Comparison of ENCODE assay signal across 8 cellular contexts in the genomic region with DNA sequence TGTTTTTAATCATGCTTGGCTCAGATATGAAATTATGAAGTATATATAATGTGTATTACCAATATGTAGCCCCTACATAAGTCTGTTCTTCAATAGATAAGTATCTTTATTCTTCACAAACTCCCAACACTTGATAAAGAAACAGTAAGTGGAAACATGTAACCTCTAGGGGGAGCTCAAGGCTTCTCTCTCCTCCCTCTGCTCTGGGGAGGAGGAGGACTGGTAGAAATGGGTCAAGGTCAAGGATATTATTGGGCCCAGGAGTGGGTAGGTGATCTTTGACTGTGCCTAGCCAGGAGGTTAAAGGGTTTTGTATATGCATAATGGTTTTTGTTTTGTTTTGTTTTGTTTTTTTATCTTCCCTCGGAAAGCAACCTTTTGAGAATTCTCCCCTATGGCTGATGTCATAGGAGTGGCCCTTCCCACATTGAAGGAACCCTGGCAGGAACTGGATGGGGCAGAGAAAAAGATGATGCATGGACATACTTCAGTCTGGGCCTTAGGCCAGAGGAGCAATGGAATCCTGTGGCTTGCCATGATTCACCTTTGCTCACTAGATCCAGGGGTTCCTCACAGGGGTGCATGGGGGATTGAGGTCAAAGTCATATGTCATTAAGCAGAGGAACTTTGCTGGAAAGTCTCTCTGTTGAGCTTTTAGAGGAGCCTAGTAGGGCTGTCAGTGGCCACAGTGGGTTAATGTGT.
DNase-seq lines count a peak whose midpoint lies in the region; FAIRE-seq and TF ChIP-seq lines count a peak whose summit lies in the region.

No MANE protein-coding gene starts in this region.

- H4K20me1 ChIP-seq in GM23248 (ENCODE audit: insufficient read depth) (no peaks in the 10 kb centered on the region), astrocyte (ENCODE audit: insufficient read depth, low read length) (no peaks in the 10 kb centered on the region)

- H3K4me3 ChIP-seq in GM23248 = no peak overlapping the region; the same call in 1 of the 2 replicates
- no peak overlapping the region for H3K4me3 ChIP-seq in astrocyte (ENCODE audit: insufficient read depth, low read depth, low read length)

- FAIRE-seq in astrocyte (lab: Jason Lieb, UNC) (peak; percentile 100), urothelium cell line (lab: Jason Lieb, UNC) (no peak)

- H3F3A ChIP-seq in GM23248 (ENCODE audit: insufficient read depth) = peaks cover 9% of the 10 kb centered on the region; the same call in 1 of the 2 replicates

- no peaks in the 10 kb centered on the region for H3K36me3 Mint-ChIP-seq in Calu3 (ENCODE audit: insufficient read depth, unreplicated experiment)
- H3K36me3 Mint-ChIP-seq in astrocyte (ENCODE audit: low read depth, unreplicated experiment) = no peaks in the 10 kb centered on the region

- H3K27ac ChIP-seq in GM23248 = peak overlapping the region; percentile 29
- peak overlapping the region; percentile 52 for H3K27ac ChIP-seq in astrocyte (ENCODE audit: low read depth, low read length)

- no TSS peak for BruUV-seq in Calu3 (replicated peaks; lab: Mats Ljungman, UMichigan)

- CTCF ChIA-PET in Calu3 (lab: Charles Lee) = interaction anchor here (0.6 to 2.0 kb wide), 2 partner anchors 14 to 1282 kb away, joined by 3 to 6 read pairs; no protein-coding TSS in a partner anchor

- no peak for TF ChIP-seq CTCF in Calu3 (IDR thresholded peaks at IDR 0.05; ENCODE audit: unreplicated experiment)
- TF ChIP-seq CTCF in astrocyte (IDR thresholded peaks at IDR 0.05; ENCODE audit: insufficient read depth, low read depth, low read length) = peak; percentile 34

- no peak overlapping the region for H3K4me3 Mint-ChIP-seq in Calu3 (ENCODE audit: low read depth, unreplicated experiment)
- no peak overlapping the region for H3K4me3 Mint-ChIP-seq in astrocyte (ENCODE audit: unreplicated experiment)

- H3K36me3 ChIP-seq in GM23248 (ENCODE audit: low read depth) (no peaks in the 10 kb centered on the region), astrocyte (ENCODE audit: insufficient read depth, low read length) (no peaks in the 10 kb centered on the region)

- H3K27me3 Mint-ChIP-seq in Calu3 (ENCODE audit: unreplicated experiment) = peaks cover 20% of the 10 kb centered on the region
- H3K27me3 Mint-ChIP-seq in astrocyte (ENCODE audit: low read depth, unreplicated experiment) = peaks cover 16% of the 10 kb centered on the region

- no peaks in the 10 kb centered on the region for H3K9me2 ChIP-seq in GM23248 (ENCODE audit: insufficient read depth)

- WGBS in GM23248 (ENCODE audit: low coverage in 1 of 2, low lambda C conversion rate in 2 of 2, missing lambda C conversion rate in 2 of 2), 2 experiments = 0 to 10% methylated on average over 1 of the region's 1 CpG

- no peak overlapping the region for H3K4me2 ChIP-seq in GM23248 (ENCODE audit: unreplicated experiment)
- peak overlapping the region; percentile 42 for H3K4me2 ChIP-seq in astrocyte (ENCODE audit: low read length)

- H3K79me2 ChIP-seq in GM23248 (ENCODE audit: insufficient read depth) (no peaks in the 10 kb centered on the region), astrocyte (ENCODE audit: insufficient read depth, low read length) (no peaks in the 10 kb centered on the region)

- H3K9me3 Mint-ChIP-seq in Calu3 (ENCODE audit: low read depth, unreplicated experiment) = no peaks in the 10 kb centered on the region
- peaks cover 4% of the 10 kb centered on the region for H3K9me3 Mint-ChIP-seq in astrocyte (ENCODE audit: unreplicated experiment)

- H3K9me3 ChIP-seq in GM23248 (ENCODE audit: low read depth) (no peaks in the 10 kb centered on the region), astrocyte (ENCODE audit: insufficient read depth, low read depth, low read length) (no peaks in the 10 kb centered on the region)

- no peaks in the 10 kb centered on the region for H3K27me3 ChIP-seq in GM23248 (replicated peaks; ENCODE audit: insufficient read depth)
- no peaks in the 10 kb centered on the region for H3K27me3 ChIP-seq in astrocyte (ENCODE audit: insufficient read depth, low read length)

- H3K9ac ChIP-seq in GM23248 = no peak overlapping the region
- H3K9ac ChIP-seq in astrocyte (ENCODE audit: low read length) = no peak overlapping the region

- H3K4me1 ChIP-seq in GM23248 (ENCODE audit: insufficient read depth) (peaks cover 12% of the 10 kb centered on the region), astrocyte (ENCODE audit: insufficient read depth, low read length) (peaks cover 12% of the 10 kb centered on the region)

- H3K27ac Mint-ChIP-seq in Calu3 (ENCODE audit: unreplicated experiment) = no peak overlapping the region
- no peak overlapping the region for H3K27ac Mint-ChIP-seq in astrocyte (ENCODE audit: unreplicated experiment)

- in situ Hi-C loops in GM23248 (cut with MboI) = loop anchor here (25.0 kb wide), 1 partner anchor 101 kb away; no protein-coding TSS in a partner anchor

- H3K4me1 Mint-ChIP-seq in Calu3 (ENCODE audit: low read depth, unreplicated experiment) (no peaks in the 10 kb centered on the region), astrocyte (ENCODE audit: low read depth, unreplicated experiment) (peaks cover 9% of the 10 kb centered on the region)

- intact Hi-C loops in Calu3 (cut with micrococcal nuclease; ENCODE audit: unreplicated experiment) = loop anchor here (10.0 kb wide), 1 partner anchor 913 kb away; no protein-coding TSS in a partner anchor

- H2AFZ ChIP-seq in GM23248 (no peak overlapping the region), astrocyte (ENCODE audit: low read depth, low read length) (no peak overlapping the region)

- DNase-seq in Calu3 = peak; percentile 34
- DNase-seq in GM23248 = peak; percentile 85
- DNase-seq in NCI-H524 (lab: John Stamatoyannopoulos, UW) = peak; percentile 50 to 71
- peak; percentile 63 for DNase-seq in astrocyte (ENCODE audit: low read depth)
- DNase-seq in kidney tubule cell (ENCODE audit: low spot score) = peak; percentile 91
- DNase-seq in urothelium cell line (ENCODE audit: low spot score) = peak; percentile 36
- DNase-seq in NCI-H1048 (lab: John Stamatoyannopoulos, UW) = no peak
- DNase-seq in hepatic stellate cell (ENCODE audit: low spot score) = no peak

Comparison
In these comparisons a context has a peak if more than half of its experiments do, and no peak if none do; other contexts are left out.
1. DNase-seq: peak in Calu3 (single experiment), GM23248 (single experiment), NCI-H524 (2 of 2), astrocyte (single experiment), kidney tubule cell (single experiment) and urothelium cell line (single experiment); none in NCI-H1048 (single experiment) and hepatic stellate cell (single experiment).